Comparison of ENCODE assay signal across 21 cellular contexts in genomic region chr7:94244760-94245159, GRCh38.
"Had no signal": no experiment of that assay in that cellular context is flagged by ENCODE, and none has a peak within 500 bp of the region (broad histone marks: within the 10 kb centered on the region; RNA-seq: fewer than 3 reads in every experiment).

No MANE protein-coding gene starts in this region.

- H3K4me2 ChIP-seq: hepatocyte, smooth muscle cell had no signal

- H3K4me1 Mint-ChIP-seq: natural killer cell; stimulated activated effector memory CD8-positive, alpha-beta T cell treated with anti-CD3 and anti-CD28 coated beads, Interleukin-12 subunit alpha, Interleukin-12 subunit beta, amount 100 ng/mL, for 72 hours had no signal

- H3K27ac ChIP-seq: dorsolateral prefrontal cortex, hepatocyte, lower lobe of right lung, pancreas, right lobe of liver, stomach had no signal

- H3K4me3 ChIP-seq: dorsolateral prefrontal cortex, hepatocyte, lower lobe of right lung, pancreas, right lobe of liver, smooth muscle cell, stomach had no signal

- H2AFZ ChIP-seq: hepatocyte had no signal

- H3K4me3 Mint-ChIP-seq: activated T-helper 1 cell treated with anti-CD3 and anti-CD28 coated beads, Interleukin-12 subunit alpha, Interleukin-12 subunit beta, Interleukin-2, Interleukin-4 antibody, amounts not matched to agents 30 ng/mL and 10 ng/mL and 1 ng/mL, durations not matched to agents 14 hours and 24 hours and 36 hours; natural killer cell; stimulated activated effector memory CD8-positive, alpha-beta T cell treated with anti-CD3 and anti-CD28 coated beads, Interleukin-12 subunit alpha, Interleukin-12 subunit beta, amount 100 ng/mL, for 72 hours had no signal

- H3K27me3 ChIP-seq: dorsolateral prefrontal cortex, hepatocyte, pancreas, right lobe of liver, stomach had no signal

- H3K36me3 ChIP-seq: lower lobe of right lung, pancreas, right lobe of liver, stomach had no signal

- H3K4me1 ChIP-seq: pancreas, right lobe of liver, stomach had no signal

- H3K36me3 Mint-ChIP-seq: activated naive CD4-positive, alpha-beta T cell treated with anti-CD3 and anti-CD28 coated beads, Interleukin-2, amount 50 U/mL, for 72 hours; natural killer cell; stimulated activated effector memory CD8-positive, alpha-beta T cell treated with anti-CD3 and anti-CD28 coated beads, Interleukin-12 subunit alpha, Interleukin-12 subunit beta, amount 100 ng/mL, for 72 hours had no signal

- DNase-seq: activated CD4-positive, alpha-beta T cell treated with anti-CD3 and anti-CD28 coated beads, Interleukin-2, amount 50 U/mL, for 4 hours; activated gamma-delta T cell treated with Interleukin-2 at 50 U/mL for 16 hours; activated T-cell treated with anti-CD3 and anti-CD28 coated beads for 4 hours; amygdala; caudate nucleus; dorsolateral prefrontal cortex; erythroblast; left cardiac atrium; lower lobe of right lung; natural killer cell; pancreas; right lobe of liver; stimulated activated CD4-positive, alpha-beta T cell treated with anti-CD3 and anti-CD28 coated beads, Interleukin-4, amount 100 ng/mL, for 24 hours; stomach; trophoblast cell had no signal

- H3K9me3 Mint-ChIP-seq: activated naive CD4-positive, alpha-beta T cell treated with anti-CD3 and anti-CD28 coated beads, Interleukin-2, amount 50 U/mL, for 72 hours; activated T-helper 1 cell treated with anti-CD3 and anti-CD28 coated beads, Interleukin-12 subunit alpha, Interleukin-12 subunit beta, Interleukin-2, Interleukin-4 antibody, amounts not matched to agents 30 ng/mL and 10 ng/mL and 1 ng/mL, durations not matched to agents 14 hours and 24 hours and 36 hours; stimulated activated effector memory CD8-positive, alpha-beta T cell treated with anti-CD3 and anti-CD28 coated beads, Interleukin-12 subunit alpha, Interleukin-12 subunit beta, amount 100 ng/mL, for 72 hours had no signal

- H3K9me3 ChIP-seq: lower lobe of right lung, pancreas, right lobe of liver, stomach had no signal

- H3K27ac Mint-ChIP-seq: activated naive CD4-positive, alpha-beta T cell treated with anti-CD3 and anti-CD28 coated beads, Interleukin-2, amount 50 U/mL, for 72 hours; activated T-helper 1 cell treated with anti-CD3 and anti-CD28 coated beads, Interleukin-12 subunit alpha, Interleukin-12 subunit beta, Interleukin-2, Interleukin-4 antibody, amounts not matched to agents 30 ng/mL and 10 ng/mL and 1 ng/mL, durations not matched to agents 14 hours and 24 hours and 36 hours; natural killer cell; stimulated activated effector memory CD8-positive, alpha-beta T cell treated with anti-CD3 and anti-CD28 coated beads, Interleukin-12 subunit alpha, Interleukin-12 subunit beta, amount 100 ng/mL, for 72 hours had no signal

- FAIRE-seq: colon, pancreas had no signal

- ATAC-seq: activated naive CD4-positive, alpha-beta T cell treated with anti-CD3 and anti-CD28 coated beads, Interleukin-2, amount 50 U/mL, for 72 hours; left cardiac atrium; natural killer cell; pancreas; right lobe of liver; stimulated activated effector memory CD8-positive, alpha-beta T cell treated with anti-CD3 and anti-CD28 coated beads, Interleukin-12 subunit alpha, Interleukin-12 subunit beta, amount 100 ng/mL, for 72 hours had no signal
